In genomic region chr2:12610314-12610713, GRCh38 we compare ENCODE assay signal across 21 cellular contexts.
DNase-seq lines count a peak whose midpoint lies in the region; ATAC-seq, FAIRE-seq and TF ChIP-seq lines count a peak whose summit lies in the region.
"Had no signal": no experiment of that assay in that cellular context is flagged by ENCODE, and none has a peak within 500 bp of the region (broad histone marks: within the 10 kb centered on the region; RNA-seq: fewer than 3 reads in every experiment).

No MANE protein-coding gene starts in this region.

- no peak for TF ChIP-seq EP300 in A549 (IDR thresholded peaks at IDR 0.05)

- H3K4me2 ChIP-seq in A549 (no peak overlapping the region), osteoblast (ENCODE audit: insufficient read depth, low read length) (no peak overlapping the region)
- H3K4me2 ChIP-seq: BLaER1 treated with 17β-estradiol and CSF1 and Interleukin-3, amounts not matched to agents 10 nM and 100 nM had no signal

- H3K79me2 ChIP-seq in osteoblast (ENCODE audit: insufficient read depth, low read length) = no peaks in the 10 kb centered on the region

- H3K9me3 ChIP-seq in A549 (no peaks in the 10 kb centered on the region), HEK293 (ENCODE audit: control insufficient read depth, insufficient read depth, low read depth, low read length) (no peaks in the 10 kb centered on the region), osteoblast (ENCODE audit: low read depth, low read length) (no peaks in the 10 kb centered on the region)
- H3K9me3 ChIP-seq: BE2C; BLaER1 treated with 17β-estradiol and CSF1 and Interleukin-3, amounts not matched to agents 10 nM and 100 nM; HAP-1 had no signal

- H4K20me1 ChIP-seq in osteoblast (ENCODE audit: insufficient read depth, low read length) = no peaks in the 10 kb centered on the region
- H4K20me1 ChIP-seq: BLaER1 treated with 17β-estradiol and CSF1 and Interleukin-3, amounts not matched to agents 10 nM and 100 nM had no signal

- no peak for DNase-seq in A549 (ENCODE audit: low read depth in 1 of 2, low spot score in 1 of 2)
- DNase-seq in osteoblast (ENCODE audit: insufficient read length, low spot score, missing footprints) = no peak
- no peak for DNase-seq in NCI-H524 treated with DMSO at 0.1 percent for 48 hours (lab: John Stamatoyannopoulos, UW)
- DNase-seq: ACHN; AML-193; BE2C; CD4-positive, alpha-beta T cell; CD8-positive, alpha-beta memory T cell; DMS 273 treated with DMSO at 0.1 percent for 48 hours; DMS79; GF-D8; GOT3 had no signal

- CTCF ChIA-PET in A549 (lab: Yijun Ruan, JAX) (no interaction called here), HEK293 (lab: Yijun Ruan, JAX) (no interaction called here)

- H2AFZ ChIP-seq in osteoblast (ENCODE audit: low read length) = no peak overlapping the region

- no peak overlapping the region for H3K4me3 ChIP-seq in A549
- H3K4me3 ChIP-seq in HEK293 (ENCODE audit: low read depth, low read length) = no peak overlapping the region
- no peak overlapping the region for H3K4me3 ChIP-seq in osteoblast (ENCODE audit: insufficient read depth, low read length)
- H3K4me3 ChIP-seq: BLaER1 treated with 17β-estradiol and CSF1 and Interleukin-3, amounts not matched to agents 10 nM and 100 nM; HAP-1 had no signal

- TF ChIP-seq RAD21 in A549 (conservative IDR thresholded peaks at IDR 0.05 in 1 of 2, IDR thresholded peaks at IDR 0.05 in 1 of 2) = no peak

- no peaks in the 10 kb centered on the region for H3K27me3 ChIP-seq in osteoblast (ENCODE audit: insufficient read depth, low read length)
- H3K27me3 ChIP-seq: BE2C; BLaER1 treated with 17β-estradiol and CSF1 and Interleukin-3, amounts not matched to agents 10 nM and 100 nM had no signal

- H3K4me1 ChIP-seq in A549 = no peaks in the 10 kb centered on the region
- peaks cover 3% of the 10 kb centered on the region; the same call in 1 of the 2 replicates for H3K4me1 ChIP-seq in HEK293 (ENCODE audit: control insufficient read depth, insufficient read depth, low read length)
- H3K4me1 ChIP-seq in osteoblast (ENCODE audit: insufficient read depth, low read length) = peaks cover 16% of the 10 kb centered on the region
- H3K4me1 ChIP-seq: HAP-1 had no signal

- H3K36me3 ChIP-seq in HEK293 (ENCODE audit: control insufficient read depth in 2 of 2, insufficient read depth in 1 of 2, low read length in 2 of 2) (no peaks in the 10 kb centered on the region), osteoblast (ENCODE audit: insufficient read depth, low read length) (no peaks in the 10 kb centered on the region)
- H3K36me3 ChIP-seq: BE2C; BLaER1 treated with 17β-estradiol and CSF1 and Interleukin-3, amounts not matched to agents 10 nM and 100 nM; HAP-1 had no signal

- FAIRE-seq in A549 (lab: Jason Lieb, UNC) (no peak), endometrium (lab: Jason Lieb, UNC) (peak; percentile 45)
- FAIRE-seq: D721Med, GM12891, GM18507, H54 had no signal

- TF ChIP-seq CTCF in A549 (IDR thresholded peaks at IDR 0.05) (no peak), HEK293 (tag by site-specific recombination; IDR thresholded peaks at IDR 0.05) (no peak), osteoblast (IDR thresholded peaks at IDR 0.05; ENCODE audit: extremely low read depth, low read depth, low read length) (no peak)

- ATAC-seq in A549 = no peak
- no peak for ATAC-seq in GM21619 (IDR thresholded peaks at IDR 0.05; ENCODE audit: unreplicated experiment)

- TF ChIP-seq POLR2A in A549 (IDR thresholded peaks at IDR 0.05; ENCODE audit: low read length) = no peak

- POLR2A ChIA-PET in A549 (lab: Yijun Ruan, JAX) = no interaction called here
- POLR2A ChIA-PET in HEK293 (lab: Yijun Ruan, JAX) = no interaction called here

- H3K27ac ChIP-seq in A549 (no peak overlapping the region), HEK293 (ENCODE audit: extremely low read depth, low read depth, low read length) (no peak overlapping the region), osteoblast (ENCODE audit: low read depth, low read length) (no peak overlapping the region)
- H3K27ac ChIP-seq: BLaER1 treated with 17β-estradiol and CSF1 and Interleukin-3, amounts not matched to agents 10 nM and 100 nM had no signal

TF ChIP-seq in A549, 52 proteins besides CTCF, POLR2A, EP300 and RAD21:
- TF ChIP-seq MAFK (IDR thresholded peaks at IDR 0.05; ENCODE audit: partially characterized antibody) (peak; percentile 13), CBX2 (IDR thresholded peaks at IDR 0.05; ENCODE audit: borderline replicate concordance, low read depth) (no peak)
TF ChIP-seq in A549: peak in this region for 1.

TF ChIP-seq in HEK293, 187 proteins besides CTCF, POLR2A, EP300 and RAD21:
- peak; percentile 65 for TF ChIP-seq SETDB1 (IDR thresholded peaks at IDR 0.05; ENCODE audit: insufficient read length, low read length)
- TF ChIP-seq PBX3 (CRISPR knock-in tag; IDR thresholded peaks at IDR 0.05) = no peak
